22 cellular contexts compared by ENCODE assay signal in genomic region chr19:31334849-31335624, GRCh38. TPM values are rescaled to one million over a fixed set of nuclear protein-coding genes. Genes with fewer than 3 reads are reported as not detected.
DNase-seq lines count a peak whose midpoint lies in the region; ATAC-seq, FAIRE-seq and TF ChIP-seq lines count a peak whose summit lies in the region.
"Had no signal": no experiment of that assay in that cellular context is flagged by ENCODE, and none has a peak within 500 bp of the region (broad histone marks: within the 10 kb centered on the region; RNA-seq: fewer than 3 reads in every experiment).

No MANE protein-coding gene starts in this region.

- H3K27ac Mint-ChIP-seq in nephron progenitor cell (peak overlapping the region; percentile 31), osteocyte (ENCODE audit: unreplicated experiment) (no peak overlapping the region)
- H3K27ac Mint-ChIP-seq: activated T-helper 2 cell treated with anti-CD3 and anti-CD28 coated beads, Interferon-gamma antibody, Interleukin-2, Interleukin-4, amounts not matched to agents 10 μg/mL and 5 μg/mL and 100 μg/mL, durations not matched to agents 14 hours and 24 hours and 36 hours; immature natural killer cell had no signal

- no peak overlapping the region for H3K4me2 ChIP-seq in A549

- TF ChIP-seq CTCF in A549 (IDR thresholded peaks at IDR 0.05) (no peak), choroid plexus epithelial cell (conservative IDR thresholded peaks at IDR 0.05; ENCODE audit: low read depth, low read length) (no peak), nephron progenitor cell (IDR thresholded peaks at IDR 0.05) (no peak), osteocyte (IDR thresholded peaks at IDR 0.05) (no peak), transverse colon (IDR thresholded peaks at IDR 0.05) (no peak)

- H3K27me3 Mint-ChIP-seq in nephron progenitor cell (ENCODE audit: low read depth, poor library complexity) (peaks cover 7% of the 10 kb centered on the region), osteocyte (ENCODE audit: unreplicated experiment) (no peaks in the 10 kb centered on the region)

- no peaks in the 10 kb centered on the region for H3K27me3 ChIP-seq in transverse colon
- H3K27me3 ChIP-seq: upper lobe of left lung had no signal

- ATAC-seq in A549 = no peak
- ATAC-seq in GM18505 (IDR thresholded peaks at IDR 0.05; ENCODE audit: unreplicated experiment) = no peak
- ATAC-seq: right cardiac atrium had no signal

- FAIRE-seq in A549 (lab: Jason Lieb, UNC) = no peak
- FAIRE-seq: GM19239 had no signal

- TF ChIP-seq EP300 in A549 (IDR thresholded peaks at IDR 0.05) = no peak
- TF ChIP-seq EP300 in transverse colon (IDR thresholded peaks at IDR 0.05; ENCODE audit: low read depth) = no peak

- POLR2A ChIA-PET in A549 (lab: Yijun Ruan, JAX) = no interaction called here

- H3K4me1 Mint-ChIP-seq in nephron progenitor cell = peaks cover 99% of the 10 kb centered on the region
- peaks cover 63% of the 10 kb centered on the region for H3K4me1 Mint-ChIP-seq in osteocyte (ENCODE audit: unreplicated experiment)

- intact Hi-C loops in transverse colon (cut with DNase I; ENCODE audit: low total_unique reads) = no loop called here

- WGBS in A549 (ENCODE audit: missing lambda C conversion rate) = 51% methylated on average over 12 of the region's 12 CpGs
- 89 to 91% methylated on average over 4 to 12 of the region's 12 CpGs for WGBS in transverse colon (ENCODE audit: low coverage in 1 of 2), 2 donors

- no peaks in the 10 kb centered on the region for H3K36me3 ChIP-seq in transverse colon
- H3K36me3 ChIP-seq: upper lobe of left lung had no signal

- H3K27ac ChIP-seq in A549 (no peak overlapping the region), transverse colon (no peak overlapping the region)
- H3K27ac ChIP-seq: upper lobe of left lung had no signal

- no peak for TF ChIP-seq RAD21 in A549 (conservative IDR thresholded peaks at IDR 0.05 in 1 of 2, IDR thresholded peaks at IDR 0.05 in 1 of 2)

- in situ Hi-C loops in transverse colon (cut with MboI; ENCODE audit: low pct_ligation_motif_present in 1 of 4, low pct_unique_long_range_greater_than_20kb in 1 of 4, low sequenced_read_pairs in 3 of 4) = no loop called here

- H3K4me1 ChIP-seq in A549 (0 out of 3 replicates have a peak, but pooled peaks cover 6% of the 10 kb centered on the region), transverse colon (peaks cover 6 to 47% (median 19%) of the 10 kb centered on the region in 4 donors)

- DNase-seq in A549 (ENCODE audit: low read depth in 1 of 2, low spot score in 1 of 2) (no peak), HT1080 (ENCODE audit: low read depth) (peak; percentile 57), choroid plexus epithelial cell (ENCODE audit: low read depth) (peak; percentile 65), nephron progenitor cell (no peak), NCI-H1105 (lab: John Stamatoyannopoulos, UW) (no peak), osteocyte (ENCODE audit: extremely low spot score, unreplicated experiment) (no peak), transverse colon (no peak)
- DNase-seq: activated CD4-positive, alpha-beta T cell treated with anti-CD3 and anti-CD28 coated beads for 4 hours; effector CD4-positive, alpha-beta T cell; GDM1; H9; immature natural killer cell; NCI-H187 treated with DMSO at 0.1 percent for 48 hours; NCI-H446 treated with DMSO at 0.1 percent for 48 hours; occipital lobe; right cardiac atrium; stimulated activated naive CD4-positive, alpha-beta T cell treated with Interleukin-2 at 50 U/mL for 16 hours; upper lobe of left lung had no signal

- H3K9me3 Mint-ChIP-seq in nephron progenitor cell = no peaks in the 10 kb centered on the region
- no peaks in the 10 kb centered on the region for H3K9me3 Mint-ChIP-seq in osteocyte (ENCODE audit: unreplicated experiment)
- H3K9me3 Mint-ChIP-seq: activated T-helper 2 cell treated with anti-CD3 and anti-CD28 coated beads, Interferon-gamma antibody, Interleukin-2, Interleukin-4, amounts not matched to agents 10 μg/mL and 5 μg/mL and 100 μg/mL, durations not matched to agents 14 hours and 24 hours and 36 hours; central memory CD8-positive, alpha-beta T cell; H9; immature natural killer cell had no signal

- no peak for TF ChIP-seq POLR2A in A549 (IDR thresholded peaks at IDR 0.05; ENCODE audit: low read length)
- no peak for TF ChIP-seq POLR2A in GM18505 (IDR thresholded peaks at IDR 0.05; ENCODE audit: borderline replicate concordance, extremely low read depth, insufficient read depth, insufficient read length)
- TF ChIP-seq POLR2A in transverse colon (IDR thresholded peaks at IDR 0.05) = no peak

- no peaks in the 10 kb centered on the region for H3K36me3 Mint-ChIP-seq in nephron progenitor cell (ENCODE audit: low read depth)
- peaks cover 4% of the 10 kb centered on the region for H3K36me3 Mint-ChIP-seq in osteocyte (ENCODE audit: unreplicated experiment)

- CTCF ChIA-PET in A549 (lab: Yijun Ruan, JAX) = interaction anchor here (0.9 to 2.3 kb wide), 3 partner anchors 11 to 280 kb away, joined by 3 to 9 read pairs (median 4); no protein-coding TSS in a partner anchor

- H3K4me3 ChIP-seq in A549 (no peak overlapping the region), choroid plexus epithelial cell (ENCODE audit: low read depth, low read length) (no peak overlapping the region), transverse colon (no peak overlapping the region)
- H3K4me3 ChIP-seq: upper lobe of left lung had no signal

- H3K4me3 Mint-ChIP-seq in nephron progenitor cell (no peak overlapping the region), osteocyte (ENCODE audit: unreplicated experiment) (no peak overlapping the region)
- H3K4me3 Mint-ChIP-seq: central memory CD8-positive, alpha-beta T cell; H9; immature natural killer cell had no signal

- H3K9me3 ChIP-seq in A549 (no peaks in the 10 kb centered on the region), transverse colon (no peaks in the 10 kb centered on the region)
- H3K9me3 ChIP-seq: upper lobe of left lung had no signal

TF ChIP-seq in A549, 52 proteins besides CTCF, POLR2A, EP300 and RAD21:
- TF ChIP-seq HOXB13 (CRISPR knock-in tag; IDR thresholded peaks at IDR 0.05; ENCODE audit: low read depth) (no peak), MAFK (IDR thresholded peaks at IDR 0.05; ENCODE audit: partially characterized antibody) (peak; percentile 58)

RNA-seq across cellular contexts. Expression of gene TSHZ3, which starts 14.2 kb away (rescaled TPM):
- polyA plus RNA-seq in A549 (2011; rRNA removed) (0.92 and 1.7 TPM in 2 replicates), A549 (2017; fragmentation: RNase III; extraction: RNeasy Plus Mini Kit Qiagen cat#74134 plus additional on column Dnase treatment) (2.0 to 2.1 TPM (median 2.0 TPM) in 3 replicates)
- 0.77 and 1.1 TPM in 2 replicates for polyA plus RNA-seq in A549 (2012; cell fraction: cytosol; rRNA removed)
- polyA plus RNA-seq in A549 (2012; cell fraction: nucleus; rRNA removed) = 1.6 and 1.9 TPM in 2 replicates
- 2.6 and 2.9 TPM in 2 replicates for polyA minus RNA-seq in A549 (2011; rRNA and poly(A)+ RNA removed)
- 3.6 and 4.4 TPM in 2 replicates for total RNA-seq in HT1080 (2014; rRNA removed; shearing (Covaris generic))
- 5.4 and 6.4 TPM in 2 replicates for polyA plus RNA-seq in HT1080 (2015; cell fraction: cytosol; rRNA removed)
- polyA plus RNA-seq in HT1080 (2015; cell fraction: nucleus; rRNA removed) = 7.7 and 8.9 TPM in 2 replicates
- total RNA-seq in osteocyte (10.7 and 11.9 TPM in 2 replicates), transverse colon (1 to 10 TPM; 3.0 to 6.4 (median 4.6) TPM)

Comparison
In these comparisons a context has a peak if more than half of its experiments do, and no peak if none do; other contexts are left out.
1. DNase-seq: peak in HT1080 (single experiment) and choroid plexus epithelial cell (single experiment); none in A549 (0 of 2), nephron progenitor cell (single experiment), NCI-H1105 (single experiment), osteocyte (single experiment) and transverse colon (single experiment).